Comparison of ENCODE assay signal across 37 cellular contexts in the genomic region with DNA sequence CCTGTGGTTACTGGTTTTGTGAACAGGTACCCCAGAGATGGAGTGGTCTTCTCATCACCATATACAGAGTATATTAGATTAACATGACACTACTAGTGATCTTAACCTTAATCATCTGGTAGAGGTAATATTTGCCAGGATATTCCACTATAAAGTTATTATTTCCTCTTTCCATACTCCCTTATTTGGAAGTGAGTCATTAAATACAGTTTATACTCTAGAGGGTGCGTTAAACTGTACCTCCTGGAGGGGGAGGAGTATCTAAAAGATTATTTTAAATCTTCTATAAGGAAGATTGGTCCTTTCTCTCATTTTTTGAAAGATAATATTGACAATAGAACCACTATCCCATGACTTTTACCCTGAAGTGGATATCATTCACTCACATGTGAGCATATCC.
"Had no signal": no experiment of that assay in that cellular context is flagged by ENCODE, and none has a peak within 500 bp of the region (broad histone marks: within the 10 kb centered on the region; RNA-seq: fewer than 3 reads in every experiment).

No MANE protein-coding gene starts in this region.

- H3K36me3 Mint-ChIP-seq: activated naive CD4-positive, alpha-beta T cell treated with anti-CD3 and anti-CD28 coated beads, Interleukin-2, amount 10 ng/mL, durations not matched to agents 7 days and 5 days; activated naive CD4-positive, alpha-beta T cell treated with anti-CD3 and anti-CD28 coated beads, Interleukin-2, amount 50 U/mL, for 24 hours; activated naive CD4-positive, alpha-beta T cell treated with anti-CD3 and anti-CD28 coated beads, Interleukin-2, amount 50 U/mL, for 72 hours; activated naive CD8-positive, alpha-beta T cell; activated naive CD8-positive, alpha-beta T cell treated with anti-CD3 and anti-CD28 coated beads for 36 hours; activated naive CD8-positive, alpha-beta T cell treated with anti-CD3 and anti-CD28 coated beads, Interleukin-2, amount 10 ng/mL, durations not matched to agents 7 days and 5 days had no signal

- H3K9me3 ChIP-seq: adrenal gland, ascending aorta, body of pancreas, breast epithelium had no signal

- H3K27me3 ChIP-seq: adrenal gland, ascending aorta, body of pancreas, brain microvascular endothelial cell, breast epithelium, cardiac muscle cell had no signal

- H3K36me3 ChIP-seq: adrenal gland, ascending aorta, brain microvascular endothelial cell, breast epithelium, cardiac muscle cell had no signal

- ATAC-seq: activated naive CD4-positive, alpha-beta T cell treated with anti-CD3 and anti-CD28 coated beads, Interleukin-2, amount 50 U/mL, for 72 hours; activated naive CD8-positive, alpha-beta T cell treated with anti-CD3 and anti-CD28 coated beads, Interleukin-2, amount 50 U/mL, for 24 hours; activated T-cell treated with anti-CD3 and anti-CD28 coated beads, Interleukin-2, amount 50 U/mL, for 72 hours; activated T-helper 17 cell treated with anti-CD3 and anti-CD28 coated beads, Interleukin-2, amount 50 U/mL, for 72 hours; body of pancreas had no signal

- H3K9me3 Mint-ChIP-seq: activated naive CD4-positive, alpha-beta T cell treated with anti-CD3 and anti-CD28 coated beads for 36 hours; activated naive CD4-positive, alpha-beta T cell treated with anti-CD3 and anti-CD28 coated beads, Interleukin-2, amount 10 ng/mL, durations not matched to agents 7 days and 5 days; activated naive CD4-positive, alpha-beta T cell treated with anti-CD3 and anti-CD28 coated beads, Interleukin-2, amount 50 U/mL, for 24 hours; activated naive CD8-positive, alpha-beta T cell treated with anti-CD3 and anti-CD28 coated beads for 36 hours; activated naive CD8-positive, alpha-beta T cell treated with anti-CD3 and anti-CD28 coated beads, Interleukin-2, amount 50 U/mL, for 24 hours; activated T-cell treated with anti-CD3 and anti-CD28 coated beads, Interleukin-2, amount 50 U/mL, for 24 hours; activated T-cell treated with anti-CD3 and anti-CD28 coated beads, Interleukin-2, amount 50 U/mL, for 72 hours; activated T-helper 1 cell treated with anti-CD3 and anti-CD28 coated beads, Interleukin-12 subunit alpha, Interleukin-12 subunit beta, Interleukin-2, Interleukin-4 antibody, amounts not matched to agents 30 ng/mL and 10 ng/mL and 1 ng/mL, durations not matched to agents 14 hours and 24 hours and 36 hours; activated T-helper 2 cell treated with anti-CD3 and anti-CD28 coated beads, Interferon-gamma antibody, Interleukin-2, Interleukin-4, amounts not matched to agents 10 μg/mL and 5 μg/mL and 100 μg/mL, durations not matched to agents 14 hours and 24 hours and 36 hours had no signal

- H3K27ac ChIP-seq: adrenal gland, ascending aorta, body of pancreas, brain microvascular endothelial cell, breast epithelium, cardiac muscle cell had no signal

- H3K4me3 ChIP-seq: adrenal gland, ascending aorta, body of pancreas, breast epithelium, cardiac muscle cell had no signal

- H3K27me3 Mint-ChIP-seq: activated naive CD4-positive, alpha-beta T cell treated with anti-CD3 and anti-CD28 coated beads, Interleukin-2, amount 10 ng/mL, durations not matched to agents 7 days and 5 days; activated naive CD4-positive, alpha-beta T cell treated with anti-CD3 and anti-CD28 coated beads, Interleukin-2, amount 50 U/mL, for 24 hours; activated naive CD8-positive, alpha-beta T cell; activated naive CD8-positive, alpha-beta T cell treated with anti-CD3 and anti-CD28 coated beads for 36 hours; activated naive CD8-positive, alpha-beta T cell treated with anti-CD3 and anti-CD28 coated beads, Interleukin-2, amount 10 ng/mL, durations not matched to agents 7 days and 5 days; activated naive CD8-positive, alpha-beta T cell treated with anti-CD3 and anti-CD28 coated beads, Interleukin-2, amount 50 U/mL, for 24 hours; activated T-cell treated with anti-CD3 and anti-CD28 coated beads, Interleukin-2, amount 50 U/mL, for 24 hours; activated T-helper 17 cell treated with anti-CD3 and anti-CD28 coated beads, Interleukin-2, amount 50 U/mL, for 72 hours; brain; central memory CD8-positive, alpha-beta T cell had no signal

- DNase-seq: activated effector memory CD4-positive, alpha-beta T cell treated with anti-CD3 and anti-CD28 coated beads, Interleukin-2, amount 50 U/mL, for 16 hours; activated effector memory CD4-positive, alpha-beta T cell treated with Interleukin-2 at 50 U/mL for 16 hours; activated gamma-delta T cell; activated gamma-delta T cell treated with Interleukin-2 at 50 U/mL for 16 hours; activated naive CD4-positive, alpha-beta T cell; activated naive CD4-positive, alpha-beta T cell treated with anti-CD3 and anti-CD28 coated beads for 36 hours; activated naive CD4-positive, alpha-beta T cell treated with anti-CD3 and anti-CD28 coated beads, Interleukin-2, amount 10 ng/mL, durations not matched to agents 7 days and 5 days; activated naive CD4-positive, alpha-beta T cell treated with anti-CD3 and anti-CD28 coated beads, Interleukin-2, amount 50 U/mL, for 16 hours; activated naive CD4-positive, alpha-beta T cell treated with Interleukin-2 at 50 U/mL for 16 hours; activated naive CD8-positive, alpha-beta T cell treated with anti-CD3 and anti-CD28 coated beads for 36 hours; activated naive CD8-positive, alpha-beta T cell treated with anti-CD3 and anti-CD28 coated beads, Interleukin-2, amount 10 ng/mL, durations not matched to agents 7 days and 5 days; activated naive CD8-positive, alpha-beta T cell treated with anti-CD3 and anti-CD28 coated beads, Interleukin-2, amount 50 U/mL, for 24 hours; activated T-cell treated with anti-CD3 and anti-CD28 coated beads, Interleukin-2, amount 50 U/mL, for 1 hour; activated T-cell treated with anti-CD3 and anti-CD28 coated beads, Interleukin-2, amount 50 U/mL, for 24 hours; activated T-cell treated with anti-CD3 and anti-CD28 coated beads, Interleukin-2, amount 50 U/mL, for 48 hours; activated T-cell treated with anti-CD3 and anti-CD28 coated beads, Interleukin-2, amount 50 U/mL, for 72 hours; adrenal gland; amniotic stem cell; amygdala; anterior cingulate cortex; aorta; body of pancreas; brain microvascular endothelial cell; caudate nucleus; central memory CD4-positive, alpha-beta T cell; cerebellar nuclear complex had no signal

- H3K4me3 Mint-ChIP-seq: activated naive CD4-positive, alpha-beta T cell treated with anti-CD3 and anti-CD28 coated beads for 36 hours; activated naive CD4-positive, alpha-beta T cell treated with anti-CD3 and anti-CD28 coated beads, Interleukin-2, amount 10 ng/mL, durations not matched to agents 7 days and 5 days; activated naive CD4-positive, alpha-beta T cell treated with anti-CD3 and anti-CD28 coated beads, Interleukin-2, amount 50 U/mL, for 24 hours; activated naive CD8-positive, alpha-beta T cell; activated naive CD8-positive, alpha-beta T cell treated with anti-CD3 and anti-CD28 coated beads for 36 hours; activated naive CD8-positive, alpha-beta T cell treated with anti-CD3 and anti-CD28 coated beads, Interleukin-2, amount 10 ng/mL, durations not matched to agents 7 days and 5 days; activated naive CD8-positive, alpha-beta T cell treated with anti-CD3 and anti-CD28 coated beads, Interleukin-2, amount 50 U/mL, for 24 hours; activated T-cell treated with anti-CD3 and anti-CD28 coated beads, Interleukin-2, amount 50 U/mL, for 24 hours; activated T-cell treated with anti-CD3 and anti-CD28 coated beads, Interleukin-2, amount 50 U/mL, for 72 hours; activated T-helper 1 cell treated with anti-CD3 and anti-CD28 coated beads, Interleukin-12 subunit alpha, Interleukin-12 subunit beta, Interleukin-2, Interleukin-4 antibody, amounts not matched to agents 30 ng/mL and 10 ng/mL and 1 ng/mL, durations not matched to agents 14 hours and 24 hours and 36 hours; activated T-helper 17 cell treated with anti-CD3 and anti-CD28 coated beads, Interleukin-2, amount 50 U/mL, for 72 hours; brain; central memory CD8-positive, alpha-beta T cell had no signal

- H3K4me1 ChIP-seq: adrenal gland, ascending aorta, body of pancreas, breast epithelium had no signal

- H3K4me1 Mint-ChIP-seq: activated naive CD4-positive, alpha-beta T cell treated with anti-CD3 and anti-CD28 coated beads, Interleukin-2, amount 10 ng/mL, durations not matched to agents 7 days and 5 days; activated naive CD4-positive, alpha-beta T cell treated with anti-CD3 and anti-CD28 coated beads, Interleukin-2, amount 50 U/mL, for 24 hours; activated naive CD8-positive, alpha-beta T cell treated with anti-CD3 and anti-CD28 coated beads for 36 hours; activated naive CD8-positive, alpha-beta T cell treated with anti-CD3 and anti-CD28 coated beads, Interleukin-2, amount 10 ng/mL, durations not matched to agents 7 days and 5 days; activated naive CD8-positive, alpha-beta T cell treated with anti-CD3 and anti-CD28 coated beads, Interleukin-2, amount 50 U/mL, for 24 hours; activated T-helper 17 cell treated with anti-CD3 and anti-CD28 coated beads, Interleukin-2, amount 50 U/mL, for 72 hours; central memory CD8-positive, alpha-beta T cell had no signal
